In the genomic region with DNA sequence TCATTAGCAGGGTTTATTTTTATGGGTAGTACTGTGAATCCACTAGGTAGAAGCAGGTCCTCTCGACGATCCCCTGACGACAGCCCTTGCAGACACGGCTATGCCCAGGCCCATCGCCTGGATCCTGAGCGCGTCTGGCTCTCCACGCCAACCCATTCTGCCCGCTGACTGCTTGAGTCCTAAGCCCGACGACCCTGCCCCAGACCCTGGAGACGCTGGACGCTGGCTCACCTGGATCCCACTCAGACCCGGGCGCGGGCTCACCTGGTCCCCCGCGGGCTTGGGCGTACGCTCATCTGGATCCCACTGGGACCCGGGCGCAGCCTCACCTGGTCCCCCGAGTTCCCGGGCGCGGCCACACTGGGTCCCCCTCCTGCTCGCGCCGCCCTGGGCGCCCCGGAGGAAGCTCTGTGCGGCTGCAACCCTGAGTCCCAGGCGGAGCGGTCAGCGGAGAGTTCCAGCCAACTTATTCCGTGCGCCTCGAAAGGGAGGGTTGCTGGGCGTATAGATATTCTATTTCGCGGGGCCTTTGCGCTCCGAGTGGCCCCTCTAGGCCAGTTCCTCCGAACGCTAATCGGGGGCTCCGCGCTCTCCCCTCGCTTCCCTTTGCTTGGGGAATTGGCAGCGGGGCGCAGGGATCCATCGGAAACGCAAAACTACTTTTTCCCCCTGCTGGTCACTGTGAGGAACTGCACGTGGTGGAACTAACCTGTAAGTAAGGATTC, we compare ENCODE assay signal across 8 cellular contexts.
DNase-seq lines count a peak whose midpoint lies in the region; TF ChIP-seq lines count a peak whose summit lies in the region.

No MANE protein-coding gene starts in this region.

- H3K4me1 ChIP-seq in HUES48 (ENCODE audit: control insufficient read depth, insufficient read depth, low read length) = peaks cover 15% of the 10 kb centered on the region

- no peaks in the 10 kb centered on the region for H3K36me3 Mint-ChIP-seq in nephron (ENCODE audit: low read depth)

- H3K27me3 Mint-ChIP-seq in nephron (ENCODE audit: low read depth) = peaks cover 21% of the 10 kb centered on the region

- H3K9me3 ChIP-seq in HUES48 (ENCODE audit: control insufficient read depth, insufficient read depth, low read length) = no peaks in the 10 kb centered on the region

- H3K4me3 Mint-ChIP-seq in nephron = peak overlapping the region; percentile 89 to 95 (median 91)

- H3K36me3 ChIP-seq in HUES48 (ENCODE audit: control insufficient read depth, insufficient read depth, low read length) = peaks cover 4% of the 10 kb centered on the region; the same call in 1 of the 2 replicates

- peaks cover 6% of the 10 kb centered on the region for H3K9me3 Mint-ChIP-seq in nephron

- H3K27ac ChIP-seq in HUES48 (ENCODE audit: low read depth, low read length) (peak overlapping the region; percentile 14), substantia nigra (ENCODE audit: low read depth, low read length, poor library complexity, severe bottlenecking) (no peak overlapping the region)

- no peaks in the 10 kb centered on the region for H3K4me1 Mint-ChIP-seq in nephron

- H3K4me3 ChIP-seq in HUES48 (ENCODE audit: low read depth, low read length) (peak overlapping the region; percentile 74), foreskin fibroblast (ENCODE audit: low read depth in 1 of 2, low read length in 2 of 2) (peak overlapping the region; percentile 57 to 61)

- DNase-seq in NCI-H446 (lab: John Stamatoyannopoulos, UW) (peak; percentile 49 to 78), NCI-H446 treated with DMSO at 0.1 percent for 48 hours (lab: John Stamatoyannopoulos, UW) (no peak), OCI-M1 (lab: John Stamatoyannopoulos, UW) (peak; percentile 37), foreskin fibroblast (peak; percentile 39 to 80), substantia nigra (lab: John Stamatoyannopoulos, UW) (peak in 42 of 49 donors; percentile 5 to 73 (median 26))
- DNase-seq in activated effector memory CD4-positive, alpha-beta T cell treated with Interleukin-2 at 50 U/mL for 16 hours = peak; percentile 15

- H3K27me3 ChIP-seq in HUES48 (ENCODE audit: control insufficient read depth, insufficient read depth, low read length) = no peaks in the 10 kb centered on the region

- peak overlapping the region; percentile 55 for H3K9ac ChIP-seq in HUES48 (ENCODE audit: low read depth, low read length)

- H3K27ac Mint-ChIP-seq in nephron = no peak overlapping the region

- peak; percentile 91 for TF ChIP-seq CTCF in foreskin fibroblast (IDR thresholded peaks at IDR 0.05; ENCODE audit: low read depth, low read length)
- TF ChIP-seq CTCF in nephron (IDR thresholded peaks at IDR 0.05; ENCODE audit: unreplicated experiment in 3 of 3) = peak; percentile 95 to 98 (median 96)
